25 cellular contexts compared by ENCODE assay signal in genomic region chr2:132923787-132924186, GRCh38.
DNase-seq lines count a peak whose midpoint lies in the region; ATAC-seq, FAIRE-seq and TF ChIP-seq lines count a peak whose summit lies in the region.
"Had no signal": no experiment of that assay in that cellular context is flagged by ENCODE, and none has a peak within 500 bp of the region (broad histone marks: within the 10 kb centered on the region; RNA-seq: fewer than 3 reads in every experiment).

No MANE protein-coding gene starts in this region.

- peaks cover under 1% of the 10 kb centered on the region for H3K4me1 Mint-ChIP-seq in endodermal cell
- H3K4me1 Mint-ChIP-seq: activated CD4-positive, alpha-beta T cell treated with anti-CD3 and anti-CD28 coated beads, Interleukin-2, amount 10 ng/mL, durations not matched to agents 7 days and 5 days; activated naive CD4-positive, alpha-beta T cell treated with anti-CD3 and anti-CD28 coated beads, Interleukin-2, amount 10 ng/mL, durations not matched to agents 7 days and 5 days; memory B cell had no signal

- no peaks in the 10 kb centered on the region for H3K9me3 Mint-ChIP-seq in endodermal cell
- H3K9me3 Mint-ChIP-seq: activated CD4-positive, alpha-beta T cell treated with anti-CD3 and anti-CD28 coated beads, Interleukin-2, amount 10 ng/mL, durations not matched to agents 7 days and 5 days; activated naive CD4-positive, alpha-beta T cell treated with anti-CD3 and anti-CD28 coated beads, Interleukin-2, amount 10 ng/mL, durations not matched to agents 7 days and 5 days; memory B cell had no signal

- H3K4me3 Mint-ChIP-seq in endodermal cell = no peak overlapping the region
- H3K4me3 Mint-ChIP-seq: activated CD4-positive, alpha-beta T cell treated with anti-CD3 and anti-CD28 coated beads, Interleukin-2, amount 10 ng/mL, durations not matched to agents 7 days and 5 days; activated naive CD4-positive, alpha-beta T cell treated with anti-CD3 and anti-CD28 coated beads, Interleukin-2, amount 10 ng/mL, durations not matched to agents 7 days and 5 days; memory B cell; natural killer cell treated with Interleukin-12 subunit alpha and Interleukin-12 subunit beta and Interleukin-15 and Interleukin-18, amount 100 ng/mL, for 72 hours had no signal

- H3K4me2 ChIP-seq in A549 = 0 out of 3 replicates have a peak overlapping the region, but pooled peaks have one; percentile 9

- H3K36me3 ChIP-seq in body of pancreas (replicated peaks in 1 of 2; ENCODE audit: insufficient read depth in 1 of 2, low read depth in 2 of 2) (no peaks in the 10 kb centered on the region), endodermal cell (ENCODE audit: control insufficient read depth, insufficient read depth, low read length) (no peaks in the 10 kb centered on the region)
- H3K36me3 ChIP-seq: prostate gland had no signal

- 18% methylated on average over 3 of the region's 3 CpGs for WGBS in A549 (ENCODE audit: missing lambda C conversion rate)
- 66 to 71% methylated on average over 3 of the region's 3 CpGs for WGBS in body of pancreas, 2 donors
- WGBS in endodermal cell (ENCODE audit: insufficient coverage in 1 of 2, insufficient read length in 1 of 2), 2 experiments = 85 to 86% methylated on average over 2 to 3 of the region's 3 CpGs

- DNase-seq in A549 (ENCODE audit: low read depth in 1 of 2, low spot score in 1 of 2) = no peak
- peak; percentile 30 for DNase-seq in GM03348 (ENCODE audit: low spot score)
- peak; percentile 1 to 9 for DNase-seq in foreskin fibroblast
- DNase-seq in left colon = no peak
- no peak for DNase-seq in body of pancreas
- no peak for DNase-seq in endodermal cell
- DNase-seq: activated CD4-positive, alpha-beta T cell treated with anti-CD3 and anti-CD28 coated beads, Interleukin-2, amount 10 ng/mL, durations not matched to agents 7 days and 5 days; activated naive CD4-positive, alpha-beta T cell treated with anti-CD3 and anti-CD28 coated beads, Interleukin-2, amount 10 ng/mL, durations not matched to agents 7 days and 5 days; activated T-cell treated with anti-CD3 and anti-CD28 coated beads for 4 hours; AML-193; Calu3; caudate nucleus; effector memory CD4-positive, alpha-beta T cell; foreskin melanocyte; NCI-H2029; NCI-H510A treated with DMSO at 0.1 percent for 48 hours; stimulated activated naive CD4-positive, alpha-beta T cell had no signal

- TF ChIP-seq EP300 in A549 (IDR thresholded peaks at IDR 0.05) = no peak

- TF ChIP-seq RAD21 in A549 (conservative IDR thresholded peaks at IDR 0.05 in 1 of 2, IDR thresholded peaks at IDR 0.05 in 1 of 2) = no peak

- H3K27me3 Mint-ChIP-seq in endodermal cell (ENCODE audit: insufficient read depth) = no peaks in the 10 kb centered on the region
- H3K27me3 Mint-ChIP-seq: activated CD4-positive, alpha-beta T cell treated with anti-CD3 and anti-CD28 coated beads, Interleukin-2, amount 10 ng/mL, durations not matched to agents 7 days and 5 days; activated naive CD4-positive, alpha-beta T cell treated with anti-CD3 and anti-CD28 coated beads, Interleukin-2, amount 10 ng/mL, durations not matched to agents 7 days and 5 days; memory B cell; natural killer cell treated with Interleukin-12 subunit alpha and Interleukin-12 subunit beta and Interleukin-15 and Interleukin-18, amount 100 ng/mL, for 72 hours had no signal

- no peaks in the 10 kb centered on the region for H3K27me3 ChIP-seq in body of pancreas
- H3K27me3 ChIP-seq in endodermal cell (ENCODE audit: control insufficient read depth, insufficient read depth, low read length, poor library complexity, severe bottlenecking) = no peaks in the 10 kb centered on the region

- CTCF ChIA-PET in A549 (lab: Yijun Ruan, JAX) = interaction anchor here (0.6 to 1.6 kb wide), 2 partner anchors 86 to 244 kb away, joined by 3 to 4 read pairs; no protein-coding TSS in a partner anchor

- no peak overlapping the region for H3K9ac ChIP-seq in endodermal cell (ENCODE audit: extremely low read depth, low read length, poor library complexity, severe bottlenecking)

- H3K9me3 ChIP-seq in A549 (no peaks in the 10 kb centered on the region), body of pancreas (no peaks in the 10 kb centered on the region), endodermal cell (ENCODE audit: control insufficient read depth, low read length) (no peaks in the 10 kb centered on the region)
- H3K9me3 ChIP-seq: prostate gland had no signal

- H3K36me3 Mint-ChIP-seq in endodermal cell (ENCODE audit: low read depth) = no peaks in the 10 kb centered on the region
- H3K36me3 Mint-ChIP-seq: activated naive CD4-positive, alpha-beta T cell treated with anti-CD3 and anti-CD28 coated beads, Interleukin-2, amount 10 ng/mL, durations not matched to agents 7 days and 5 days; memory B cell; natural killer cell treated with Interleukin-12 subunit alpha and Interleukin-12 subunit beta and Interleukin-15 and Interleukin-18, amount 100 ng/mL, for 72 hours had no signal

- FAIRE-seq in A549 (lab: Jason Lieb, UNC) = no peak
- FAIRE-seq: H1, HTR-8/SVneo, urothelium cell line had no signal

- POLR2A ChIA-PET in A549 (lab: Yijun Ruan, JAX) = no interaction called here

- H3K4me3 ChIP-seq in A549 = no peak overlapping the region
- H3K4me3 ChIP-seq in foreskin fibroblast (ENCODE audit: low read depth in 1 of 2, low read length in 2 of 2) = no peak overlapping the region
- no peak overlapping the region for H3K4me3 ChIP-seq in body of pancreas
- H3K4me3 ChIP-seq in endodermal cell (ENCODE audit: low read length) = no peak overlapping the region
- H3K4me3 ChIP-seq: prostate gland had no signal

- TF ChIP-seq CTCF in A549 (IDR thresholded peaks at IDR 0.05) (no peak), foreskin fibroblast (IDR thresholded peaks at IDR 0.05; ENCODE audit: low read depth, low read length) (no peak), body of pancreas (IDR thresholded peaks at IDR 0.05) (no peak), endodermal cell (conservative IDR thresholded peaks at IDR 0.05) (no peak)

- TF ChIP-seq POLR2A in A549 (IDR thresholded peaks at IDR 0.05; ENCODE audit: low read length) (no peak), body of pancreas (IDR thresholded peaks at IDR 0.05) (no peak)

- H3K27ac Mint-ChIP-seq in endodermal cell = no peak overlapping the region
- H3K27ac Mint-ChIP-seq: activated CD4-positive, alpha-beta T cell treated with anti-CD3 and anti-CD28 coated beads, Interleukin-2, amount 10 ng/mL, durations not matched to agents 7 days and 5 days; activated naive CD4-positive, alpha-beta T cell treated with anti-CD3 and anti-CD28 coated beads, Interleukin-2, amount 10 ng/mL, durations not matched to agents 7 days and 5 days; memory B cell; natural killer cell treated with Interleukin-12 subunit alpha and Interleukin-12 subunit beta and Interleukin-15 and Interleukin-18, amount 100 ng/mL, for 72 hours had no signal

- peaks cover 6% of the 10 kb centered on the region; the same call in 2 of the 3 replicates for H3K4me1 ChIP-seq in A549
- no peaks in the 10 kb centered on the region for H3K4me1 ChIP-seq in body of pancreas
- H3K4me1 ChIP-seq in endodermal cell (ENCODE audit: control insufficient read depth, insufficient read depth, low read length) = no peaks in the 10 kb centered on the region
- H3K4me1 ChIP-seq: prostate gland had no signal

- ATAC-seq in A549 (no peak; a peak in 1 of 6 replicates), SK-N-SH treated with all-trans-retinoic acid at 6 μM for 48 hours (peak; percentile 86), left colon (no peak), body of pancreas (no peak), GM21526 (IDR thresholded peaks at IDR 0.05; ENCODE audit: low FRiP score, unreplicated experiment) (no peak)
- ATAC-seq: natural killer cell treated with Interleukin-12 subunit alpha and Interleukin-12 subunit beta and Interleukin-15 and Interleukin-18, amount 100 ng/mL, for 72 hours had no signal

- no peak overlapping the region for H3K27ac ChIP-seq in A549
- H3K27ac ChIP-seq in body of pancreas = no peak overlapping the region
- no peak overlapping the region for H3K27ac ChIP-seq in endodermal cell (ENCODE audit: low read depth, low read length)
- H3K27ac ChIP-seq: prostate gland had no signal

- intact Hi-C loops in left colon (cut with DNase I, micrococcal nuclease) = no loop called here
- intact Hi-C loops in body of pancreas (cut with DNase I) = no loop called here

TF ChIP-seq in A549, 52 proteins besides CTCF, POLR2A, EP300 and RAD21:
- no peak for TF ChIP-seq PBX3 (IDR thresholded peaks at IDR 0.05)
- TF ChIP-seq RCOR1 (IDR thresholded peaks at IDR 0.05; ENCODE audit: low read depth, low read length) = no peak
TF ChIP-seq in A549: peak in this region for 0.

TF ChIP-seq in SK-N-SH treated with all-trans-retinoic acid at 6 μM for 48 hours, 23 proteins besides CTCF, POLR2A, EP300 and RAD21:
- TF ChIP-seq PATZ1 (CRISPR knock-in tag; IDR thresholded peaks at IDR 0.05; ENCODE audit: borderline replicate concordance) (no peak), ISL1 (CRISPR knock-in tag; IDR thresholded peaks at IDR 0.05) (0 out of 2 replicates have a peak, but pooled peaks have one; percentile 13), ZC3H10 (CRISPR knock-in tag; IDR thresholded peaks at IDR 0.05) (no peak), OSR1 (CRISPR knock-in tag; IDR thresholded peaks at IDR 0.05) (no peak), TCF4 (CRISPR knock-in tag; IDR thresholded peaks at IDR 0.05; ENCODE audit: borderline replicate concordance) (no peak), ZNF8 (CRISPR knock-in tag; IDR thresholded peaks at IDR 0.05) (no peak)

Comparison
In these comparisons a context has a peak if more than half of its experiments do, and no peak if none do; other contexts are left out.
1. DNase-seq: peak in GM03348 (single experiment) and foreskin fibroblast (2 of 2); none in A549 (0 of 2), left colon (0 of 2), body of pancreas (0 of 4) and endodermal cell (single experiment).